2 cellular contexts compared by ENCODE assay signal in the genomic region with DNA sequence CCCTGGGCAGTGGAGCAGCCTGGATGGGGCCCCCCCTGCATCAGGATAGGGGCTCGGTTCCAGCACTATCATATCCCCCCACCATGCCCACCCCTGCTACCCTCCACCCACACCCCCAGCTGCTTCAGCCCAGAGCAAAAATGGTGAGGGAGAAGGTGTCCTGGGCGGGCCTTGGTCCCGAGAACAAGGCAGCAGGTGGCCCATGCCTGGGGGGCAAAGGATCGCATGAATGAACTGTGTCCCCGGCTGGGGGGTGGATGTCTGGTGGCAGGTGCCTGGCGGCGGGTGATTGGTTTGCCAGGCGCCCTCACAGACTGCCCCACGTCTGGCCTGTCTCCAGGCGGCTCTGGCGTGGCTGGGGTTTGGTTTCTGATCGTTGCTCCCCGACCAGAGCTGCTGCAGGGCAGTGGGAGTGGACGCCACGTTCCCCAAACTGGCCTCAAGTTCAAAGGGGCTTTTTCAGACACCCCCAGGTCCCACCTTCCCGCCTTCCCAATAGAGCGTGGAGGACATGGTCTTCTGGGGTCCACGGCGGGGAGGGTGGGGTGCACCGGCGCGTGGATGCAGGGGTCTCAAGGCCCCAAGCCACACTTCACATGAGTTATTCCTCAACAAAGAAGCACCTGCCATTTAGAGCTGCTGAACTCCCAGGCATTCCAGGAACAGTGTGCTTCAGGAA.
TF ChIP-seq lines count a peak whose summit lies in the region.

No MANE protein-coding gene starts in this region.

TF ChIP-seq in SK-N-SH, 30 proteins besides CTCF, POLR2A, EP300 and RAD21:
- no peak for TF ChIP-seq FOSL2 (IDR thresholded peaks at IDR 0.05; ENCODE audit: borderline replicate concordance, low read depth)
- no peak for TF ChIP-seq NRF1 (IDR thresholded peaks at IDR 0.05; ENCODE audit: low read depth, low read length)
- no peak for TF ChIP-seq EZH2phosphoT487 (IDR thresholded peaks at IDR 0.05; ENCODE audit: borderline replicate concordance, low read depth)
- TF ChIP-seq, protein P1, sequence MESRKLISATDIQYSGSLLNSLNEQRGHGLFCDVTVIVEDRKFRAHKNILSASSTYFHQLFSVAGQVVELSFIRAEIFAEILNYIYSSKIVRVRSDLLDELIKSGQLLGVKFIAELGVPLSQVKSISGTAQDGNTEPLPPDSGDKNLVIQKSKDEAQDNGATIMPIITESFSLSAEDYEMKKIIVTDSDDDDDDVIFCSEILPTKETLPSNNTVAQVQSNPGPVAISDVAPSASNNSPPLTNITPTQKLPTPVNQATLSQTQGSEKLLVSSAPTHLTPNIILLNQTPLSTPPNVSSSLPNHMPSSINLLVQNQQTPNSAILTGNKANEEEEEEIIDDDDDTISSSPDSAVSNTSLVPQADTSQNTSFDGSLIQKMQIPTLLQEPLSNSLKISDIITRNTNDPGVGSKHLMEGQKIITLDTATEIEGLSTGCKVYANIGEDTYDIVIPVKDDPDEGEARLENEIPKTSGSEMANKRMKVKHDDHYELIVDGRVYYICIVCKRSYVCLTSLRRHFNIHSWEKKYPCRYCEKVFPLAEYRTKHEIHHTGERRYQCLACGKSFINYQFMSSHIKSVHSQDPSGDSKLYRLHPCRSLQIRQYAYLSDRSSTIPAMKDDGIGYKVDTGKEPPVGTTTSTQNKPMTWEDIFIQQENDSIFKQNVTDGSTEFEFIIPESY (IDR thresholded peaks at IDR 0.05; ENCODE audit: borderline replicate concordance, low read depth) = no peak
- no peak for TF ChIP-seq JUND (IDR thresholded peaks at IDR 0.05)
- no peak for TF ChIP-seq FOXJ3 (CRISPR knock-in tag; IDR thresholded peaks at IDR 0.05)
- TF ChIP-seq, protein P2, sequence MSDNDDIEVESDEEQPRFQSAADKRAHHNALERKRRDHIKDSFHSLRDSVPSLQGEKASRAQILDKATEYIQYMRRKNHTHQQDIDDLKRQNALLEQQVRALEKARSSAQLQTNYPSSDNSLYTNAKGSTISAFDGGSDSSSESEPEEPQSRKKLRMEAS (IDR thresholded peaks at IDR 0.05; ENCODE audit: low read depth) = no peak
TF ChIP-seq in SK-N-SH: peak in this region for 0.

TF ChIP-seq in SK-N-SH treated with all-trans-retinoic acid at 6 μM for 48 hours, 23 proteins besides CTCF, POLR2A, EP300 and RAD21:
- no peak for TF ChIP-seq BACH2 (CRISPR knock-in tag; IDR thresholded peaks at IDR 0.05; ENCODE audit: borderline replicate concordance)
- TF ChIP-seq ZNF8 (CRISPR knock-in tag; IDR thresholded peaks at IDR 0.05) = no peak
- no peak for TF ChIP-seq ZFP30 (CRISPR knock-in tag; IDR thresholded peaks at IDR 0.05)
- TF ChIP-seq, protein P3, sequence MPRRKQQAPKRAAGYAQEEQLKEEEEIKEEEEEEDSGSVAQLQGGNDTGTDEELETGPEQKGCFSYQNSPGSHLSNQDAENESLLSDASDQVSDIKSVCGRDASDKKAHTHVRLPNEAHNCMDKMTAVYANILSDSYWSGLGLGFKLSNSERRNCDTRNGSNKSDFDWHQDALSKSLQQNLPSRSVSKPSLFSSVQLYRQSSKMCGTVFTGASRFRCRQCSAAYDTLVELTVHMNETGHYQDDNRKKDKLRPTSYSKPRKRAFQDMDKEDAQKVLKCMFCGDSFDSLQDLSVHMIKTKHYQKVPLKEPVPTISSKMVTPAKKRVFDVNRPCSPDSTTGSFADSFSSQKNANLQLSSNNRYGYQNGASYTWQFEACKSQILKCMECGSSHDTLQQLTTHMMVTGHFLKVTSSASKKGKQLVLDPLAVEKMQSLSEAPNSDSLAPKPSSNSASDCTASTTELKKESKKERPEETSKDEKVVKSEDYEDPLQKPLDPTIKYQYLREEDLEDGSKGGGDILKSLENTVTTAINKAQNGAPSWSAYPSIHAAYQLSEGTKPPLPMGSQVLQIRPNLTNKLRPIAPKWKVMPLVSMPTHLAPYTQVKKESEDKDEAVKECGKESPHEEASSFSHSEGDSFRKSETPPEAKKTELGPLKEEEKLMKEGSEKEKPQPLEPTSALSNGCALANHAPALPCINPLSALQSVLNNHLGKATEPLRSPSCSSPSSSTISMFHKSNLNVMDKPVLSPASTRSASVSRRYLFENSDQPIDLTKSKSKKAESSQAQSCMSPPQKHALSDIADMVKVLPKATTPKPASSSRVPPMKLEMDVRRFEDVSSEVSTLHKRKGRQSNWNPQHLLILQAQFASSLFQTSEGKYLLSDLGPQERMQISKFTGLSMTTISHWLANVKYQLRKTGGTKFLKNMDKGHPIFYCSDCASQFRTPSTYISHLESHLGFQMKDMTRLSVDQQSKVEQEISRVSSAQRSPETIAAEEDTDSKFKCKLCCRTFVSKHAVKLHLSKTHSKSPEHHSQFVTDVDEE (CRISPR knock-in tag; IDR thresholded peaks at IDR 0.05) = no peak
- TF ChIP-seq, protein P4, sequence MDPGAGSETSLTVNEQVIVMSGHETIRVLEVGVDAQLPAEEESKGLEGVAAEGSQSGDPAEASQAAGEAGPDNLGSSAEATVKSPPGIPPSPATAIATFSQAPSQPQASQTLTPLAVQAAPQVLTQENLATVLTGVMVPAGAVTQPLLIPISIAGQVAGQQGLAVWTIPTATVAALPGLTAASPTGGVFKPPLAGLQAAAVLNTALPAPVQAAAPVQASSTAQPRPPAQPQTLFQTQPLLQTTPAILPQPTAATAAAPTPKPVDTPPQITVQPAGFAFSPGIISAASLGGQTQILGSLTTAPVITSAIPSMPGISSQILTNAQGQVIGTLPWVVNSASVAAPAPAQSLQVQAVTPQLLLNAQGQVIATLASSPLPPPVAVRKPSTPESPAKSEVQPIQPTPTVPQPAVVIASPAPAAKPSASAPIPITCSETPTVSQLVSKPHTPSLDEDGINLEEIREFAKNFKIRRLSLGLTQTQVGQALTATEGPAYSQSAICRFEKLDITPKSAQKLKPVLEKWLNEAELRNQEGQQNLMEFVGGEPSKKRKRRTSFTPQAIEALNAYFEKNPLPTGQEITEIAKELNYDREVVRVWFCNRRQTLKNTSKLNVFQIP (CRISPR knock-in tag; IDR thresholded peaks at IDR 0.05; ENCODE audit: borderline replicate concordance, low read depth) = no peak
- no peak for TF ChIP-seq ZNF70 (CRISPR knock-in tag; IDR thresholded peaks at IDR 0.05)
- no peak for TF ChIP-seq SNAI2 (CRISPR knock-in tag; IDR thresholded peaks at IDR 0.05)
TF ChIP-seq in SK-N-SH treated with all-trans-retinoic acid at 6 μM for 48 hours: peak in this region for 0.
